ENCODE assay signal across 16 cellular contexts in genomic region chrX:42746606-42747005, GRCh38.
A peak's percentile ranks its signal among the peaks of the same experiment; 100 is the strongest.
DNase-seq lines count a peak whose midpoint lies in the region; ATAC-seq and TF ChIP-seq lines count a peak whose summit lies in the region.
"Had no signal": no experiment of that assay in that cellular context is flagged by ENCODE, and none has a peak within 500 bp of the region (broad histone marks: within the 10 kb centered on the region; RNA-seq: fewer than 3 reads in every experiment).

No MANE protein-coding gene starts in this region.

- no peak for TF ChIP-seq CTCF in AG09309 (IDR thresholded peaks at IDR 0.05; ENCODE audit: control insufficient read depth, insufficient read depth, low read depth, low read length, missing control alignments)
- TF ChIP-seq CTCF in HFF-Myc (IDR thresholded peaks at IDR 0.05; ENCODE audit: low read depth, low read length, missing control alignments) = no peak

- H3K27me3 Mint-ChIP-seq in effector memory CD8-positive, alpha-beta T cell = no peaks in the 10 kb centered on the region

- H3K4me3 ChIP-seq in AG09309 (ENCODE audit: control insufficient read depth, low read depth, low read length) (no peak overlapping the region), HFF-Myc (replicated peaks; ENCODE audit: low read depth, low read length) (no peak overlapping the region)
- H3K4me3 ChIP-seq: upper lobe of left lung had no signal

- H3K36me3 Mint-ChIP-seq in effector memory CD8-positive, alpha-beta T cell (ENCODE audit: insufficient read depth) = no peaks in the 10 kb centered on the region
- H3K36me3 Mint-ChIP-seq: naive thymus-derived CD4-positive, alpha-beta T cell had no signal

- DNase-seq in AG09309 (ENCODE audit: low read depth) (peak; percentile 47), HFF-Myc (ENCODE audit: extremely low read depth, low read depth) (peak; percentile 59), amniotic stem cell (lab: John Stamatoyannopoulos, UW) (peak; percentile 1), hepatic stellate cell (ENCODE audit: low spot score) (peak; percentile 9), globus pallidus (ENCODE audit: low spot score) (no peak)
- DNase-seq in effector memory CD8-positive, alpha-beta T cell = no peak
- no peak for DNase-seq in activated T-cell treated with anti-CD3 and anti-CD28 coated beads, Interleukin-2, amount 50 U/mL, for 1 hour
- DNase-seq: activated CD4-positive, alpha-beta T cell treated with anti-CD3 and anti-CD28 coated beads, Interleukin-2, amount 50 U/mL, for 4 hours; naive thymus-derived CD4-positive, alpha-beta T cell; NCI-H1436; NCI-H524; stimulated activated CD4-positive, alpha-beta T cell treated with anti-CD3 and anti-CD28 coated beads, Interleukin-2, amount 100 ng/mL, for 48 hours; T-helper 9 cell had no signal

- ATAC-seq in effector memory CD8-positive, alpha-beta T cell (replicated peaks) = no peak
- ATAC-seq in HG02763 (IDR thresholded peaks at IDR 0.05; ENCODE audit: unreplicated experiment) = no peak
- ATAC-seq: naive thymus-derived CD4-positive, alpha-beta T cell had no signal

- H3K27ac Mint-ChIP-seq in effector memory CD8-positive, alpha-beta T cell = no peak overlapping the region
- H3K27ac Mint-ChIP-seq: activated T-helper 1 cell treated with anti-CD3 and anti-CD28 coated beads, Interleukin-12 subunit alpha, Interleukin-12 subunit beta, Interleukin-2, Interleukin-4 antibody, amounts not matched to agents 30 ng/mL and 10 ng/mL and 1 ng/mL, durations not matched to agents 14 hours and 24 hours and 36 hours; naive thymus-derived CD4-positive, alpha-beta T cell had no signal

- no peaks in the 10 kb centered on the region for H3K9me3 Mint-ChIP-seq in effector memory CD8-positive, alpha-beta T cell

- no peaks in the 10 kb centered on the region for H3K4me1 Mint-ChIP-seq in effector memory CD8-positive, alpha-beta T cell (ENCODE audit: low read depth in 2 of 2)

- no peak overlapping the region for H3K4me3 Mint-ChIP-seq in effector memory CD8-positive, alpha-beta T cell
- H3K4me3 Mint-ChIP-seq: activated T-helper 1 cell treated with anti-CD3 and anti-CD28 coated beads, Interleukin-12 subunit alpha, Interleukin-12 subunit beta, Interleukin-2, Interleukin-4 antibody, amounts not matched to agents 30 ng/mL and 10 ng/mL and 1 ng/mL, durations not matched to agents 14 hours and 24 hours and 36 hours; naive thymus-derived CD4-positive, alpha-beta T cell had no signal

Comparison
In these comparisons a context has a peak if more than half of its experiments do, and no peak if none do; other contexts are left out.
1. DNase-seq: peak in AG09309 (single experiment), HFF-Myc (single experiment), amniotic stem cell (single experiment) and hepatic stellate cell (single experiment); none in effector memory CD8-positive, alpha-beta T cell (0 of 3), globus pallidus (single experiment) and activated T-cell treated with anti-CD3 and anti-CD28 coated beads, Interleukin-2, amount 50 U/mL, for 1 hour (single experiment).